In genomic region chr16:88428616-88429386, GRCh38 we compare ENCODE assay signal across 19 cellular contexts. TPM values are rescaled to one million over a fixed set of nuclear protein-coding genes. Genes with fewer than 3 reads are reported as not detected.
A peak's percentile ranks its signal among the peaks of the same experiment; 100 is the strongest.
DNase-seq lines count a peak whose midpoint lies in the region; ATAC-seq and TF ChIP-seq lines count a peak whose summit lies in the region.
"Had no signal": no experiment of that assay in that cellular context is flagged by ENCODE, and none has a peak within 500 bp of the region (broad histone marks: within the 10 kb centered on the region; RNA-seq: fewer than 3 reads in every experiment).

No MANE protein-coding gene starts in this region.

- TF ChIP-seq CTCF in HFFc6 (IDR thresholded peaks at IDR 0.05), result peak; percentile 50
- peak; percentile 14 for TF ChIP-seq CTCF in osteocyte (IDR thresholded peaks at IDR 0.05)
- TF ChIP-seq CTCF in GM13977 (IDR thresholded peaks at IDR 0.05; ENCODE audit: extremely low read depth, insufficient read depth, missing control alignments), result no peak

- H3K27ac Mint-ChIP-seq in HFFc6 (no peak overlapping the region), osteocyte (ENCODE audit: unreplicated experiment) (no peak overlapping the region)
- H3K27ac Mint-ChIP-seq in effector memory CD8-positive, alpha-beta T cell, result no peak overlapping the region
- no peak overlapping the region for H3K27ac Mint-ChIP-seq in T-helper 2 cell treated with Interferon-gamma antibody and Interleukin-4, amounts not matched to agents 5 μg/mL and 100 μg/mL, for 36 hours

- no peak overlapping the region for H3K4me3 Mint-ChIP-seq in HFFc6
- H3K4me3 Mint-ChIP-seq in effector memory CD8-positive, alpha-beta T cell, result peak overlapping the region; percentile 6 to 43
- no peak overlapping the region for H3K4me3 Mint-ChIP-seq in osteocyte (ENCODE audit: unreplicated experiment)
- H3K4me3 Mint-ChIP-seq in T-helper 2 cell treated with Interferon-gamma antibody and Interleukin-4, amounts not matched to agents 5 μg/mL and 100 μg/mL, for 36 hours, result no peak overlapping the region

- H3K9me3 ChIP-seq in BLaER1 treated with 17β-estradiol and CSF1 and Interleukin-3, amounts not matched to agents 10 nM and 100 nM (replicated peaks in 1 of 11), result no peaks in the 10 kb centered on the region
- H3K9me3 ChIP-seq: ovary, sigmoid colon had no signal

- peak overlapping the region; percentile 78 to 98 (median 90); a peak in 19 of 22 replicates for H3K9ac ChIP-seq in BLaER1 treated with 17β-estradiol and CSF1 and Interleukin-3, amounts not matched to agents 10 nM and 100 nM

- H3K27me3 Mint-ChIP-seq in HFFc6 (ENCODE audit: insufficient read depth) (no peaks in the 10 kb centered on the region; the same call in 1 of the 2 replicates), osteocyte (ENCODE audit: unreplicated experiment) (no peaks in the 10 kb centered on the region)
- no peaks in the 10 kb centered on the region for H3K27me3 Mint-ChIP-seq in effector memory CD8-positive, alpha-beta T cell
- H3K27me3 Mint-ChIP-seq in T-helper 2 cell treated with Interferon-gamma antibody and Interleukin-4, amounts not matched to agents 5 μg/mL and 100 μg/mL, for 36 hours (ENCODE audit: low read depth), result peaks cover 11% of the 10 kb centered on the region

- peaks cover 5% of the 10 kb centered on the region; the same call in 1 of the 2 replicates for H3K4me1 Mint-ChIP-seq in HFFc6 (ENCODE audit: low read depth)
- H3K4me1 Mint-ChIP-seq in effector memory CD8-positive, alpha-beta T cell (ENCODE audit: low read depth in 2 of 2), result peaks cover 13 to 14% of the 10 kb centered on the region in 2 donors
- H3K4me1 Mint-ChIP-seq in osteocyte (ENCODE audit: unreplicated experiment), result no peaks in the 10 kb centered on the region
- H3K4me1 Mint-ChIP-seq in T-helper 2 cell treated with Interferon-gamma antibody and Interleukin-4, amounts not matched to agents 5 μg/mL and 100 μg/mL, for 36 hours (ENCODE audit: low read depth), result no peaks in the 10 kb centered on the region

- H3K4me2 ChIP-seq in BLaER1 treated with 17β-estradiol and CSF1 and Interleukin-3, amounts not matched to agents 10 nM and 100 nM, result peak overlapping the region; percentile 80 to 100 (median 98)

- in situ Hi-C loops in GM13977 (cut with MboI; ENCODE audit: low pct_unique_long_range_greater_than_20kb, low sequenced_read_pairs, unreplicated experiment), result loop anchor here (25.0 kb wide), 2 partner anchors 108 to 466 kb away; partner anchors contain the start of gene BANP

- H4K20me1 ChIP-seq in BLaER1 treated with 17β-estradiol and CSF1 and Interleukin-3, amounts not matched to agents 10 nM and 100 nM, result peaks cover 29 to 82% (median 75%) of the 10 kb centered on the region in 11 experiments; a peak in 20 of 22 replicates

- peak overlapping the region; percentile 67 to 88 (median 79); a peak in 18 of 20 replicates for H3K4me3 ChIP-seq in BLaER1 treated with 17β-estradiol and CSF1 and Interleukin-3, amounts not matched to agents 10 nM and 100 nM
- H3K4me3 ChIP-seq: ovary had no signal

- ATAC-seq in effector memory CD8-positive, alpha-beta T cell (replicated peaks), result no peak
- ATAC-seq in GM18909 (IDR thresholded peaks at IDR 0.05; ENCODE audit: poor library complexity, unreplicated experiment), result no peak

- peaks cover 61 to 80% (median 71%) of the 10 kb centered on the region in 10 experiments for H3K4me1 ChIP-seq in BLaER1 treated with 17β-estradiol and CSF1 and Interleukin-3, amounts not matched to agents 10 nM and 100 nM

- H3K9me3 Mint-ChIP-seq in HFFc6 (no peaks in the 10 kb centered on the region), osteocyte (ENCODE audit: unreplicated experiment) (no peaks in the 10 kb centered on the region)
- H3K9me3 Mint-ChIP-seq in effector memory CD8-positive, alpha-beta T cell, result no peaks in the 10 kb centered on the region
- H3K9me3 Mint-ChIP-seq in T-helper 2 cell treated with Interferon-gamma antibody and Interleukin-4, amounts not matched to agents 5 μg/mL and 100 μg/mL, for 36 hours, result no peaks in the 10 kb centered on the region

- DNase-seq in HFFc6 (no peak), osteocyte (ENCODE audit: extremely low spot score, unreplicated experiment) (no peak), GM13977 (ENCODE audit: low spot score) (no peak)
- DNase-seq in effector memory CD8-positive, alpha-beta T cell, result no peak
- DNase-seq in T-helper 2 cell treated with Interferon-gamma antibody and Interleukin-4, amounts not matched to agents 5 μg/mL and 100 μg/mL, for 36 hours (ENCODE audit: low spot score), result no peak
- DNase-seq: activated CD4-positive, alpha-beta T cell treated with anti-CD3 and anti-CD28 coated beads, Interleukin-2, amount 50 U/mL, for 1 hour; aorta; effector memory CD4-positive, alpha-beta T cell; GDM1; NCI-H1930; NCI-H446; ovary; sigmoid colon; stimulated activated naive CD4-positive, alpha-beta T cell treated with Interleukin-2 at 50 U/mL for 16 hours; T-helper 1 cell; trophoblast cell had no signal

- H3K27me3 ChIP-seq in BLaER1 treated with 17β-estradiol and CSF1 and Interleukin-3, amounts not matched to agents 10 nM and 100 nM, result peaks cover 5 to 63% (median 45%) of the 10 kb centered on the region in 11 experiments; a peak in 19 of 22 replicates
- H3K27me3 ChIP-seq: ovary had no signal

- peak overlapping the region in 3 of 11 experiments; percentile 14 to 95 (median 25); a peak in 5 of 22 replicates for H3K27ac ChIP-seq in BLaER1 treated with 17β-estradiol and CSF1 and Interleukin-3, amounts not matched to agents 10 nM and 100 nM
- H3K27ac ChIP-seq: C4-2B, ovary, sigmoid colon had no signal

- H3K36me3 ChIP-seq in BLaER1 treated with 17β-estradiol and CSF1 and Interleukin-3, amounts not matched to agents 10 nM and 100 nM, result peaks cover 0 to 16% (median 0%) of the 10 kb centered on the region in 11 experiments; a peak in 3 of 22 replicates
- H3K36me3 ChIP-seq: ovary, sigmoid colon had no signal

- H3K36me3 Mint-ChIP-seq in HFFc6 (ENCODE audit: low read depth) (no peaks in the 10 kb centered on the region), osteocyte (ENCODE audit: unreplicated experiment) (no peaks in the 10 kb centered on the region)
- peaks cover 3% of the 10 kb centered on the region for H3K36me3 Mint-ChIP-seq in effector memory CD8-positive, alpha-beta T cell (ENCODE audit: insufficient read depth)
- no peaks in the 10 kb centered on the region for H3K36me3 Mint-ChIP-seq in T-helper 2 cell treated with Interferon-gamma antibody and Interleukin-4, amounts not matched to agents 5 μg/mL and 100 μg/mL, for 36 hours (ENCODE audit: low read depth)

RNA-seq across cellular contexts. Expression of gene ZFPM1, which starts 24.3 kb away (rescaled TPM):
- total RNA-seq in HFFc6 (2021; fragmentation: NEBNext Ultra II Directional; extraction: Animal tissue kit (Norgen Biotek cat#: 25700)), result 1 to 10 TPM; 4.5 to 6.4 (median 5.1) TPM
- 5.6 and 5.7 TPM in 2 replicates for total RNA-seq in osteocyte

RNA-seq across cellular contexts. Expression of gene ZNF469, which starts 46.0 kb away (rescaled TPM):
- 10 to 100 TPM in 3 of 6 experiments, 1 to 10 TPM in 3; 9.4 to 17.5 (median 10.1) TPM for total RNA-seq in HFFc6 (2021; fragmentation: NEBNext Ultra II Directional; extraction: Animal tissue kit (Norgen Biotek cat#: 25700))
- total RNA-seq in osteocyte, result 4.1 and 4.6 TPM in 2 replicates

Comparison
In these comparisons a context has a peak if more than half of its experiments do, and no peak if none do; other contexts are left out.
1. H3K4me3 Mint-ChIP-seq: peak in effector memory CD8-positive, alpha-beta T cell (2 of 2); none in HFFc6 (single experiment), osteocyte (single experiment) and T-helper 2 cell treated with Interferon-gamma antibody and Interleukin-4, amounts not matched to agents 5 μg/mL and 100 μg/mL, for 36 hours (single experiment).